Comparison of ENCODE assay signal across 12 cellular contexts in the genomic region with DNA sequence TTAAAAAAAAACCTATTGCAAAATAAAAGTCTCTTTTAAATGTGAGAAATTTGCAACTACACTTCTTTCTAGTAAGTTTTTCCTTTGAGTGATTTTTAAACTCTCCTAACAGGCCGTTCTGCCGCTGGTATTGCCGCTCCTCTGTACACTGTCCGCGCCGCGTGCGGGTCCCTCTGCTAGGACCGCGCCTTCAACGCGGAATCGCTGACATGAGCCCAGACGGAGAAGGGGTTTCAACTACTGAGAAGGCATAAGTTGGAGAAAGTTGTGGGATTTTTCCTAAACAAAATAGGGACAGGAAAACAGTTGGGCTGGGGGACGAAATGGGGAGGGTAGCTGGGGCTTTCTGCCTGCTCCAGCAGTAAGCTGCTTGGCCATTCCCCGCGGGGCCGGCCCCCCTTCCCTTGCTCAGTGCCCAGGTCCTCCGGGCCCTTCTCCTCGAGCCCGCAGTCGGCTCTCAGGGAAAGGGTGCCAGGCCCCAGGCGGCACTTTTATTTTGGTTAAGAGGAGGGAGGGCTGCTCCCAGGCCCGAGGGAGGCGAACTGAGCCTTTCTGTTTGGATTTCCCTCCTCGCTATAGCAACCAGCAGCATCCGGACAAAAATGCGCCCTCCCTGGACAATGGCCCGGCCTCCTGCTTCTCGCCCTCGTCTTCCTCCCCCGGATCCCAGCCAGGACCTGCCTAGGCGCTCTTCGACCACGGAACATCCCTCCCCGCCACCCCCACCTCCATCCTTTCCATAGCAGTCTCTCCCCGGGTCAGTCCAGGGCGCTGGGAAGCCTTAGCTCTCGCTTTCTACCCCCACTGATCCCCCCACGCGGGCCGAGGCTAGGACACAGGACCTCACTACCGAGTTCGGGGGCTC. TPM values are rescaled to one million over a fixed set of nuclear protein-coding genes. Genes with fewer than 3 reads are reported as not detected.
DNase-seq lines count a peak whose midpoint lies in the region; TF ChIP-seq lines count a peak whose summit lies in the region.
"Had no signal": no experiment of that assay in that cellular context is flagged by ENCODE, and none has a peak within 500 bp of the region (broad histone marks: within the 10 kb centered on the region; RNA-seq: fewer than 3 reads in every experiment).

No MANE protein-coding gene starts in this region.

- H3K4me1 ChIP-seq in HUES6 (ENCODE audit: control insufficient read depth, insufficient read depth, low read length): peaks cover 32% of the 10 kb centered on the region
- H3K4me1 ChIP-seq in OCI-LY7 (ENCODE audit: insufficient read depth, low read length, poor library complexity, severe bottlenecking): no peaks in the 10 kb centered on the region

- no peak overlapping the region for H3K4me2 ChIP-seq in OCI-LY7 (ENCODE audit: low read length)

- H3K27me3 Mint-ChIP-seq in nephron (ENCODE audit: low read depth): peaks cover 100% of the 10 kb centered on the region

- TF ChIP-seq CTCF in nephron (IDR thresholded peaks at IDR 0.05; ENCODE audit: unreplicated experiment in 3 of 3) (no peak), OCI-LY7 (conservative IDR thresholded peaks at IDR 0.05; ENCODE audit: low read length) (no peak)

- no peaks in the 10 kb centered on the region for H4K20me1 ChIP-seq in OCI-LY7 (ENCODE audit: insufficient read depth, low read length)

- no peaks in the 10 kb centered on the region for H3K9me2 ChIP-seq in OCI-LY7 (ENCODE audit: insufficient read depth, low read length)

- H2AFZ ChIP-seq in OCI-LY7 (ENCODE audit: low read length): no peak overlapping the region

- DNase-seq in DMS153 (lab: John Stamatoyannopoulos, UW) (peak; percentile 37), ecto neural progenitor cell (ENCODE audit: low spot score) (peak; percentile 85), MG63 (no peak), OCI-LY7 (ENCODE audit: low spot score) (no peak), HuH-7 (ENCODE audit: low spot score) (no peak)
- DNase-seq in effector CD4-positive, alpha-beta T cell: no peak
- DNase-seq: activated CD4-positive, alpha-beta T cell treated with anti-CD3 and anti-CD28 coated beads, Interleukin-2, amount 50 U/mL, for 1 hour; naive thymus-derived CD4-positive, alpha-beta T cell; stomach had no signal

- peaks cover 99% of the 10 kb centered on the region for H3K27me3 ChIP-seq in HUES6 (ENCODE audit: control insufficient read depth, insufficient read depth, low read length)
- H3K27me3 ChIP-seq in MG63: peaks cover 67% of the 10 kb centered on the region

- H3K9me3 ChIP-seq in HUES6 (ENCODE audit: control insufficient read depth, insufficient read depth, low read depth, low read length): no peaks in the 10 kb centered on the region
- H3K9me3 ChIP-seq in MG63: no peaks in the 10 kb centered on the region
- no peaks in the 10 kb centered on the region for H3K9me3 ChIP-seq in OCI-LY7 (ENCODE audit: low read length)
- H3K9me3 ChIP-seq: stomach had no signal

- peaks cover 58% of the 10 kb centered on the region for H3K4me1 Mint-ChIP-seq in nephron

- no peaks in the 10 kb centered on the region for H3K36me3 Mint-ChIP-seq in nephron (ENCODE audit: low read depth)
- H3K36me3 Mint-ChIP-seq: activated naive CD4-positive, alpha-beta T cell treated with anti-CD3 and anti-CD28 coated beads, Interleukin-2, amount 50 U/mL, for 24 hours had no signal

- BruUV-seq in OCI-LY7 (replicated peaks; lab: Mats Ljungman, UMichigan): no TSS peak

- H3K4me3 Mint-ChIP-seq in nephron: peak overlapping the region; percentile 37 to 63 (median 60)
- H3K4me3 Mint-ChIP-seq: activated naive CD4-positive, alpha-beta T cell treated with anti-CD3 and anti-CD28 coated beads, Interleukin-2, amount 50 U/mL, for 24 hours had no signal

- no peak overlapping the region for H3K27ac Mint-ChIP-seq in nephron
- H3K27ac Mint-ChIP-seq: activated naive CD4-positive, alpha-beta T cell treated with anti-CD3 and anti-CD28 coated beads, Interleukin-2, amount 50 U/mL, for 24 hours; naive thymus-derived CD4-positive, alpha-beta T cell had no signal

- no peaks in the 10 kb centered on the region for H3K79me2 ChIP-seq in OCI-LY7 (ENCODE audit: insufficient read depth, low read depth, low read length)

- H3K4me3 ChIP-seq in HUES6 (ENCODE audit: low read depth, low read length) (peak overlapping the region; percentile 53), MG63 (no peak overlapping the region), OCI-LY7 (ENCODE audit: low read depth, low read length, poor library complexity, severe bottlenecking) (no peak overlapping the region)

- POLR2A ChIA-PET in OCI-LY7 (lab: Charles Lee): no interaction called here

- no peaks in the 10 kb centered on the region for H3K36me3 ChIP-seq in HUES6 (ENCODE audit: control insufficient read depth, insufficient read depth, low read length)
- H3K36me3 ChIP-seq in MG63: no peaks in the 10 kb centered on the region
- H3K36me3 ChIP-seq in OCI-LY7 (ENCODE audit: insufficient read depth, low read length): no peaks in the 10 kb centered on the region
- H3K36me3 ChIP-seq: stomach had no signal

- no peaks in the 10 kb centered on the region for H3K9me3 Mint-ChIP-seq in nephron
- H3K9me3 Mint-ChIP-seq: activated naive CD4-positive, alpha-beta T cell treated with anti-CD3 and anti-CD28 coated beads, Interleukin-2, amount 50 U/mL, for 24 hours had no signal

- CTCF ChIA-PET in OCI-LY7 (lab: Charles Lee; ENCODE audit: unreplicated experiment): no interaction called here

- peak overlapping the region; percentile 10 for H3K9ac ChIP-seq in HUES6 (ENCODE audit: low read length)

- no peak overlapping the region for H3K27ac ChIP-seq in HUES6 (ENCODE audit: low read depth, low read length)
- H3K27ac ChIP-seq in OCI-LY7 (ENCODE audit: low read depth, low read length, poor library complexity, severe bottlenecking): no peak overlapping the region
- H3K27ac ChIP-seq: stomach had no signal

- intact Hi-C loops in OCI-LY7 (cut with micrococcal nuclease; ENCODE audit: unreplicated experiment): no loop called here

RNA-seq across cellular contexts. Expression of gene POU3F2, which starts 6.8 kb away (rescaled TPM):
- total RNA-seq in MG63 (2014; rRNA removed; shearing (Covaris generic); ENCODE audit: low replicate concordance): 0.30 TPM in 1 of 2 replicates, not detected in the other
- not detected in 2 replicates for total RNA-seq in OCI-LY7 (2014; rRNA removed; shearing (Covaris generic))
- not detected in 2 replicates for total RNA-seq in OCI-LY7 (2022)
- total RNA-seq: naive thymus-derived CD4-positive, alpha-beta T cell had no signal

Comparison
In these comparisons a context has a peak if more than half of its experiments do, and no peak if none do; other contexts are left out.
1. DNase-seq: peak in DMS153 (single experiment) and ecto neural progenitor cell (single experiment); none in effector CD4-positive, alpha-beta T cell (single experiment), MG63 (single experiment), OCI-LY7 (single experiment) and HuH-7 (single experiment).